8 cellular contexts compared by ENCODE assay signal in the genomic region with DNA sequence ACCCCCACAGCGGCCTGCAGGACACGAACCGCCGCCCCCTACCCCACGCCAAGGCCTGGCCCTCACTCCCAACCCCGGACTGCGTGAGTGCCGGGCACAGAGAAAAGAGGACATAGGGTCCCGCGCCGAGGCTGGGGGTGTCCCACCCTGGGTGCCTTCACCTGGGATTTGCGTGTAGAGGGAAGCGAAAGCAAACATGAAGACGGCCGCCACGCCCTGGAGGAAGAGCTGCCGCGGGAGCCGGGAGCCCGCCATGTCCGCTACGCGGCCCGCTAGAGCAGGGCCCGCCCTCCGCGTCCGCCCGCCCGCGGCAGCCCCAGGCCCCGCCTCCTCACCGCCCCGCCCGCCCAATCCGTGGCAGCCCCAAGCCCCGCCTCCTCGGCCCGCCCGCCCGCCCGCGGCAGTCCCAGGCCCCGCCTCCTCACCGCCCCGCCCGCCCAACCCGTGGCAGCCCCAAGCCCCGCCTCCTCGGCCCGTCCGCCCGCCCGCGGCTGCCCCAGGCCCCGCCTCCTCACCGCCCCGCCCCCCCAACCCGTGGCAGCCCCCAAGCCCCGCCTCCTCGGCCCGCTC. TPM values are rescaled to one million over a fixed set of nuclear protein-coding genes. Genes with fewer than 3 reads are reported as not detected.
DNase-seq lines count a peak whose midpoint lies in the region; ATAC-seq and TF ChIP-seq lines count a peak whose summit lies in the region.

A gene with protein sequence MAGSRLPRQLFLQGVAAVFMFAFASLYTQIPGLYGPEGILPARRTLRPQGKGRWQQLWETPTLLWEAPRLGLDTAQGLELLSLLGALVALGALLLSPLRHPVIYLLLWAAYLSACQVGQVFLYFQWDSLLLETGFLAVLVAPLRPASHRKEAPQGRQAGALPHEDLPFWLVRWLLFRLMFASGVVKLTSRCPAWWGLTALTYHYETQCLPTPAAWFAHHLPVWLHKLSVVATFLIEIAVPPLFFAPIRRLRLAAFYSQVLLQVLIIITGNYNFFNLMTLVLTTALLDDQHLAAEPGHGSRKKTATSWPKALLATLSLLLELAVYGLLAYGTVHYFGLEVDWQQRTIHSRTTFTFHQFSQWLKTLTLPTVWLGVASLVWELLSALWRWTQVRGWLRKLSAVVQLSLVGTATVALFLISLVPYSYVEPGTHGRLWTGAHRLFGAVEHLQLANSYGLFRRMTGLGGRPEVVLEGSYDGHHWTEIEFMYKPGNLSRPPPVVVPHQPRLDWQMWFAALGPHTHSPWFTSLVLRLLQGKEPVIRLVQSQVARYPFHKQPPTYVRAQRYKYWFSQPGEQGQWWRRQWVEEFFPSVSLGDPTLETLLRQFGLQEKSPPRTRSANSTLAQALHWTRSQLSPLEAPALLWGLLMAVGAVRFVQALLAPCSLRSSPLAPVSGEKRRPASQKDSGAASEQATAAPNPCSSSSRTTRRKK (minus strand): TSS at position 282 of the 570 bp plus-strand sequence. CDS start 27 bp downstream, at position 255.

- intact Hi-C loops in PC-3 (cut with micrococcal nuclease): no loop called here

- H4K91ac ChIP-seq in neuronal stem cell (ENCODE audit: low read depth, low read length, poor library complexity): no peak within 1 kb of the TSS

- ATAC-seq in HG03095 (IDR thresholded peaks at IDR 0.05; ENCODE audit: unreplicated experiment): peak; percentile 58
- ATAC-seq in PC-3: peak; percentile 77

- peak within 1 kb of the TSS; percentile 97 for H3K4me3 ChIP-seq in PC-3 (ENCODE audit: low read length)
- peak within 1 kb of the TSS; percentile 99 for H3K4me3 ChIP-seq in fibroblast of the aortic adventitia (ENCODE audit: low read depth, low read length)
- H3K4me3 ChIP-seq in neuronal stem cell (ENCODE audit: low read length in 2 of 2): peak within 1 kb of the TSS; percentile 97 to 98
- peak within 1 kb of the TSS; percentile 87 to 98 (median 94) for H3K4me3 ChIP-seq in subcutaneous abdominal adipose tissue (ENCODE audit: low read depth in 1 of 5, low read length in 5 of 5)

- peaks cover 44% of the 10 kb centered on the region for H3K79me2 ChIP-seq in PC-3 (ENCODE audit: low read length)

- H3F3A ChIP-seq in PC-3 (ENCODE audit: low read length, unreplicated experiment): no peaks in the 10 kb centered on the region

- CTCF ChIA-PET in PC-3 (lab: Charles Lee): interaction anchor here (0.6 to 1.4 kb wide), 3 partner anchors 18 to 256 kb away, joined by 5 to 15 read pairs (median 8); a partner anchor contains a TSS

- H3K4me2 ChIP-seq in PC-3 (ENCODE audit: low read length): peak within 1 kb of the TSS; percentile 95
- H3K4me2 ChIP-seq in neuronal stem cell (ENCODE audit: insufficient read depth, low read length, poor library complexity, severe bottlenecking): peak within 1 kb of the TSS; percentile 77

- peak within 1 kb of the TSS; percentile 100 for H3K18ac ChIP-seq in neuronal stem cell (ENCODE audit: low read length)

- H4K20me1 ChIP-seq in PC-3 (ENCODE audit: low read length): no peaks in the 10 kb centered on the region

- no TSS peak for BruUV-seq in PC-3 (replicated peaks; lab: Mats Ljungman, UMichigan)

- H3K36me3 ChIP-seq in PC-3 (ENCODE audit: low read depth, low read length): no peaks in the 10 kb centered on the region
- peaks cover 20 to 44% of the 10 kb centered on the region in 2 donors for H3K36me3 ChIP-seq in neuronal stem cell (replicated peaks in 1 of 2; ENCODE audit: control insufficient read depth in 2 of 2, insufficient read depth in 2 of 2, low read length in 2 of 2)
- peaks cover 0 to 37% (median 30%) of the 10 kb centered on the region in 5 donors for H3K36me3 ChIP-seq in subcutaneous abdominal adipose tissue (ENCODE audit: control insufficient read depth in 5 of 5, insufficient read depth in 5 of 5, low read length in 5 of 5)

- peak within 1 kb of the TSS; percentile 94 for H2BK12ac ChIP-seq in neuronal stem cell (ENCODE audit: low read length)

- H3K9ac ChIP-seq in PC-3 (ENCODE audit: low read length) (peak within 1 kb of the TSS; percentile 95), neuronal stem cell (ENCODE audit: low read depth, low read length, poor library complexity) (peak within 1 kb of the TSS; percentile 100), subcutaneous abdominal adipose tissue (ENCODE audit: low read length in 5 of 5) (peak within 1 kb of the TSS; percentile 77 to 99 (median 89))

- H3K27ac ChIP-seq in PC-3 (ENCODE audit: low read length) (peak within 1 kb of the TSS; percentile 56), neuronal stem cell (replicated peaks; ENCODE audit: low read length) (peak within 1 kb of the TSS; percentile 69), subcutaneous abdominal adipose tissue (ENCODE audit: low read depth, low read length) (peak within 1 kb of the TSS; percentile 88)

- H3K4me1 ChIP-seq in PC-3 (ENCODE audit: insufficient read depth, low read length) (peaks cover 7% of the 10 kb centered on the region), neuronal stem cell (ENCODE audit: control insufficient read depth in 2 of 2, insufficient read depth in 1 of 2, low read depth in 1 of 2, low read length in 2 of 2) (peaks cover 9 to 12% of the 10 kb centered on the region in 2 donors), subcutaneous abdominal adipose tissue (ENCODE audit: control insufficient read depth in 5 of 5, insufficient read depth in 5 of 5, low read length in 5 of 5) (peaks cover 0 to 29% (median 28%) of the 10 kb centered on the region in 5 donors)

- H4K8ac ChIP-seq in neuronal stem cell (ENCODE audit: low read depth, low read length): peak within 1 kb of the TSS; percentile 48

- no peak within 1 kb of the TSS for H2BK120ac ChIP-seq in neuronal stem cell (ENCODE audit: low read depth, low read length)

- DNase-seq in DMS 273 treated with DMSO at 0.1 percent for 48 hours (lab: John Stamatoyannopoulos, UW) (peak; percentile 67), DMS 273 (lab: John Stamatoyannopoulos, UW; ENCODE audit: unreplicated experiment) (no peak), PC-3 (peak; percentile 67), fibroblast of the aortic adventitia (ENCODE audit: low read depth) (no peak), neuronal stem cell (ENCODE audit: low spot score) (no peak)
- peak; percentile 87 to 92 for DNase-seq in activated T-helper 1 cell treated with anti-CD3 and anti-CD28 coated beads, Interleukin-2, amount 50 U/mL, for 16 hours (ENCODE audit: low read depth in 1 of 2, low spot score in 1 of 2)

- peak within 1 kb of the TSS; percentile 98 for H3K23ac ChIP-seq in neuronal stem cell (ENCODE audit: low read depth, low read length, poor library complexity)

- TF ChIP-seq CTCF in PC-3 (conservative IDR thresholded peaks at IDR 0.05; ENCODE audit: low read depth, low read length) (no peak), fibroblast of the aortic adventitia (IDR thresholded peaks at IDR 0.05; ENCODE audit: insufficient read depth, low read length) (no peak)

- no CpG with 5 or more reads among the region's 62 CpGs for WGBS in neuronal stem cell (ENCODE audit: extremely low coverage in 2 of 2, insufficient read length in 2 of 2, insufficient replicate concordance in 1 of 2), 2 donors

- H2AK5ac ChIP-seq in neuronal stem cell (ENCODE audit: low read depth, low read length): peak within 1 kb of the TSS; percentile 71

- H3K14ac ChIP-seq in neuronal stem cell (ENCODE audit: low read length): peak within 1 kb of the TSS; percentile 99

- H3K27me3 ChIP-seq in PC-3 (ENCODE audit: low read length) (no peaks in the 10 kb centered on the region), neuronal stem cell (ENCODE audit: control insufficient read depth in 3 of 3, insufficient read depth in 3 of 3, low read depth in 1 of 3, low read length in 3 of 3) (peaks cover 0 to 2% (median 0%) of the 10 kb centered on the region in 3 experiments), subcutaneous abdominal adipose tissue (ENCODE audit: control insufficient read depth in 5 of 5, insufficient read depth in 4 of 5, low read length in 5 of 5) (no peaks in the 10 kb centered on the region)

- H3K9me3 ChIP-seq in PC-3 (ENCODE audit: low read length): no peaks in the 10 kb centered on the region
- H3K9me3 ChIP-seq in neuronal stem cell (replicated peaks in 1 of 2; ENCODE audit: control insufficient read depth in 2 of 2, insufficient read depth in 1 of 2, low read depth in 1 of 2, low read length in 2 of 2): no peaks in the 10 kb centered on the region
- H3K9me3 ChIP-seq in subcutaneous abdominal adipose tissue (ENCODE audit: control insufficient read depth in 5 of 5, low read length in 5 of 5): no peaks in the 10 kb centered on the region

- POLR2A ChIA-PET in PC-3 (lab: Charles Lee; ENCODE audit: unreplicated experiment): interaction anchor here (0.5 to 1.0 kb wide), 6 partner anchors 10 to 153 kb away, joined by 3 to 8 read pairs (median 5); a partner anchor contains a TSS

- no peaks in the 10 kb centered on the region for H3K9me2 ChIP-seq in PC-3 (replicated peaks; ENCODE audit: low read length)

- H2BK5ac ChIP-seq in neuronal stem cell (ENCODE audit: low read length): peak within 1 kb of the TSS; percentile 75

- peak within 1 kb of the TSS; percentile 93 for H3K4ac ChIP-seq in neuronal stem cell (ENCODE audit: low read length)

- peaks cover 22% of the 10 kb centered on the region for H3K79me1 ChIP-seq in neuronal stem cell (ENCODE audit: low read depth, low read length)

- H2AFZ ChIP-seq in PC-3 (ENCODE audit: low read length) (peak within 1 kb of the TSS; percentile 81), neuronal stem cell (ENCODE audit: low read length) (peak within 1 kb of the TSS; percentile 99)

- peak within 1 kb of the TSS; percentile 3 for H2BK15ac ChIP-seq in neuronal stem cell (ENCODE audit: low read length)

RNA-seq across cellular contexts. Expression of the gene that starts here (rescaled TPM):
- total RNA-seq in PC-3 (2014; rRNA removed) (42.4 and 52.2 TPM in 2 replicates), fibroblast of the aortic adventitia (ENCODE audit: low replicate concordance) (21.4 and 50.6 TPM in 2 replicates)
- polyA plus RNA-seq in neuronal stem cell (2013, experiment 1 of 2): 29.8 TPM
- 30.2 TPM for polyA plus RNA-seq in neuronal stem cell (2013, experiment 2 of 2)

Comparison
In these comparisons a context has a peak if more than half of its experiments do, and no peak if none do; other contexts are left out.
1. DNase-seq: peak in DMS 273 treated with DMSO at 0.1 percent for 48 hours (single experiment), PC-3 (single experiment) and activated T-helper 1 cell treated with anti-CD3 and anti-CD28 coated beads, Interleukin-2, amount 50 U/mL, for 16 hours (2 of 2); none in DMS 273 (single experiment), fibroblast of the aortic adventitia (single experiment) and neuronal stem cell (single experiment).
2. Peak in every context shown above with its lines, with median percentiles within 50 percentile points of each other: H3K27ac ChIP-seq, H3K4me3 ChIP-seq and H3K9ac ChIP-seq.